ENCODE assay signal across 37 cellular contexts in the genomic region with DNA sequence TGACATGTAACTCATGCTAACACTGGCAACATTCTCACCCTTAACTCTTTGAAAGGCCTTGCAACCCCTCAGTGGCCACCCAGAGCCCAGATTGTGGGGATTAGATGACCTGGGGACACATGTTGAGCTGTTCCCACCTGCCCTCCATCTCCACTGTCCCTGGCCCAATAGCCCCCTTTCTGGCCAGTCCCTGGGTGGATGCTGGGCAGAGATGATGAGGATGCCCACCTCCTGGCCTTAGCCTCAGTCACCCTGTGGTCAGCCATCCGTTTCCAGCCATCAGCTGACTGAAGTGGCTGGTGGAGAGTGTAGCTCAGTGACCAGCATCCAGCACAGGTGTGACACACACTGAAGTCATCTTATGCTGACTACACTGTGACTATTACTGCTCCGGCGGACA. TPM values are rescaled to one million over a fixed set of nuclear protein-coding genes. Genes with fewer than 3 reads are reported as not detected.
"Had no signal": no experiment of that assay in that cellular context is flagged by ENCODE, and none has a peak within 500 bp of the region (broad histone marks: within the 10 kb centered on the region; RNA-seq: fewer than 3 reads in every experiment).

No MANE protein-coding gene starts in this region.

- H3K27ac ChIP-seq: RWPE1, VCaP had no signal

- DNase-seq: activated B cell treated with CpG ODN at 0.5 μM for 24 hours; activated CD4-positive, alpha-beta memory T cell treated with anti-CD3 and anti-CD28 coated beads, Interleukin-2, amount 10 ng/mL, durations not matched to agents 7 days and 5 days; activated CD4-positive, alpha-beta T cell treated with anti-CD3 and anti-CD28 coated beads for 4 hours; activated CD4-positive, alpha-beta T cell treated with anti-CD3 and anti-CD28 coated beads, Interleukin-2, amount 50 U/mL, for 1 hour; activated CD4-positive, CD25-positive, alpha-beta regulatory T cell treated with anti-CD3 and anti-CD28 coated beads, Interleukin-2, amount 50 U/mL, for 72 hours; activated CD8-positive, alpha-beta memory T cell treated with anti-CD3 and anti-CD28 coated beads for 24 hours; activated CD8-positive, alpha-beta memory T cell treated with anti-CD3 and anti-CD28 coated beads, Interleukin-2, amount 10 ng/mL, durations not matched to agents 7 days and 5 days; activated CD8-positive, alpha-beta memory T cell treated with anti-CD3 and anti-CD28 coated beads, Interleukin-2, amount 50 U/mL, for 48 hours; activated effector memory CD4-positive, alpha-beta T cell treated with Interleukin-2 at 50 U/mL for 16 hours; activated naive CD4-positive, alpha-beta T cell treated with anti-CD3 and anti-CD28 coated beads, Interleukin-2, amount 10 ng/mL, durations not matched to agents 7 days and 5 days; activated naive CD8-positive, alpha-beta T cell treated with anti-CD3 and anti-CD28 coated beads, Interleukin-2, amount 50 U/mL, for 24 hours; activated T-cell treated with anti-CD3 and anti-CD28 coated beads, Interleukin-2, amount 50 U/mL, for 48 hours; anterior cingulate cortex; caudate nucleus; KG1; MM.1S; NCI-H1092 treated with DMSO at 0.1 percent for 48 hours; NCI-H1417 treated with DMSO at 0.1 percent for 48 hours; NCI-H1694; NCI-H1930; NCI-H2081 treated with DMSO at 0.1 percent for 48 hours; NCI-H226; NCI-H524 treated with DMSO at 0.1 percent for 48 hours; SIG-M5; SW 1271; T-helper 1 cell; T-helper 2 cell; T-helper 9 cell had no signal

- ATAC-seq: activated CD8-positive, alpha-beta memory T cell treated with anti-CD3 and anti-CD28 coated beads, Interleukin-2, amount 10 ng/mL, durations not matched to agents 7 days and 5 days; activated naive CD8-positive, alpha-beta T cell treated with anti-CD3 and anti-CD28 coated beads, Interleukin-2, amount 50 U/mL, for 24 hours; Panc1; Right ventricle myocardium inferior had no signal

RNA-seq across cellular contexts. Expression of gene ANHX, which starts 4.7 kb away (rescaled TPM):
- total RNA-seq: activated B cell treated with CpG ODN at 0.5 μM for 24 hours; activated CD4-positive, alpha-beta memory T cell treated with anti-CD3 and anti-CD28 coated beads, Interleukin-2, amount 10 ng/mL, durations not matched to agents 7 days and 5 days; activated CD8-positive, alpha-beta memory T cell treated with anti-CD3 and anti-CD28 coated beads, Interleukin-2, amount 10 ng/mL, durations not matched to agents 7 days and 5 days; bronchial epithelial cell; cerebellum; LHCN-M2; NCI-H460; Right ventricle myocardium inferior; SK-MEL-5 had no signal
